ENCODE assay signal across 22 cellular contexts in genomic region chr22:47022075-47022473, GRCh38.
DNase-seq lines count a peak whose midpoint lies in the region; ATAC-seq and TF ChIP-seq lines count a peak whose summit lies in the region.
"Had no signal": no experiment of that assay in that cellular context is flagged by ENCODE, and none has a peak within 500 bp of the region (broad histone marks: within the 10 kb centered on the region; RNA-seq: fewer than 3 reads in every experiment).

No MANE protein-coding gene starts in this region.

- TF ChIP-seq CTCF in upper lobe of right lung (IDR thresholded peaks at IDR 0.05) = no peak
- TF ChIP-seq CTCF in gastroesophageal sphincter (IDR thresholded peaks at IDR 0.05) = no peak

- H3K36me3 Mint-ChIP-seq in activated naive CD4-positive, alpha-beta T cell treated with anti-CD3 and anti-CD28 coated beads, Interleukin-2, amount 50 U/mL, for 72 hours = peaks cover 0 to 24% of the 10 kb centered on the region in 2 donors
- H3K36me3 Mint-ChIP-seq in activated T-helper 2 cell treated with anti-CD3 and anti-CD28 coated beads, Interferon-gamma antibody, Interleukin-2, Interleukin-4, amounts not matched to agents 10 μg/mL and 5 μg/mL and 100 μg/mL, durations not matched to agents 14 hours and 24 hours and 36 hours (ENCODE audit: low read depth) = peaks cover 20% of the 10 kb centered on the region

- peak overlapping the region; percentile 58 to 81 for H3K27ac Mint-ChIP-seq in activated naive CD4-positive, alpha-beta T cell treated with anti-CD3 and anti-CD28 coated beads, Interleukin-2, amount 50 U/mL, for 72 hours
- peak overlapping the region; percentile 48 for H3K27ac Mint-ChIP-seq in activated T-helper 2 cell treated with anti-CD3 and anti-CD28 coated beads, Interferon-gamma antibody, Interleukin-2, Interleukin-4, amounts not matched to agents 10 μg/mL and 5 μg/mL and 100 μg/mL, durations not matched to agents 14 hours and 24 hours and 36 hours
- H3K27ac Mint-ChIP-seq: activated CD4-positive, alpha-beta T cell treated with anti-CD3 and anti-CD28 coated beads, Interleukin-2, amount 10 ng/mL, durations not matched to agents 24 days and 14 days; activated naive CD8-positive, alpha-beta T cell; HFFc6; T-cell had no signal

- H3K27me3 Mint-ChIP-seq in activated T-helper 2 cell treated with anti-CD3 and anti-CD28 coated beads, Interferon-gamma antibody, Interleukin-2, Interleukin-4, amounts not matched to agents 10 μg/mL and 5 μg/mL and 100 μg/mL, durations not matched to agents 14 hours and 24 hours and 36 hours (ENCODE audit: low read depth) = no peaks in the 10 kb centered on the region
- H3K27me3 Mint-ChIP-seq: activated CD4-positive, alpha-beta T cell treated with anti-CD3 and anti-CD28 coated beads, Interleukin-2, amount 10 ng/mL, durations not matched to agents 24 days and 14 days; activated naive CD8-positive, alpha-beta T cell; T-cell had no signal

- TF ChIP-seq EP300 in gastroesophageal sphincter (IDR thresholded peaks at IDR 0.05) = no peak

- H3K9me3 ChIP-seq in upper lobe of right lung = no peaks in the 10 kb centered on the region
- H3K9me3 ChIP-seq in gastroesophageal sphincter = no peaks in the 10 kb centered on the region
- H3K9me3 ChIP-seq: uterus had no signal

- H3K27ac ChIP-seq in upper lobe of right lung (no peak overlapping the region), gastroesophageal sphincter (peak overlapping the region in 1 of 4 donors; percentile 29)

- WGBS in gastroesophageal sphincter (ENCODE audit: low coverage in 1 of 2), 2 donors = 79 to 93% methylated on average over 3 of the region's 3 CpGs

- H3K27me3 ChIP-seq in upper lobe of right lung (no peaks in the 10 kb centered on the region), gastroesophageal sphincter (no peaks in the 10 kb centered on the region)
- H3K27me3 ChIP-seq: uterus had no signal

- H3K36me3 ChIP-seq in upper lobe of right lung = peaks cover 7% of the 10 kb centered on the region
- H3K36me3 ChIP-seq in gastroesophageal sphincter = peaks cover 0 to 7% of the 10 kb centered on the region in 2 donors
- H3K36me3 ChIP-seq: uterus had no signal

- H3K9me3 Mint-ChIP-seq in activated naive CD4-positive, alpha-beta T cell treated with anti-CD3 and anti-CD28 coated beads, Interleukin-2, amount 50 U/mL, for 72 hours = peaks cover 0 to 19% of the 10 kb centered on the region in 2 donors
- peaks cover 9% of the 10 kb centered on the region for H3K9me3 Mint-ChIP-seq in activated T-helper 2 cell treated with anti-CD3 and anti-CD28 coated beads, Interferon-gamma antibody, Interleukin-2, Interleukin-4, amounts not matched to agents 10 μg/mL and 5 μg/mL and 100 μg/mL, durations not matched to agents 14 hours and 24 hours and 36 hours
- H3K9me3 Mint-ChIP-seq: HFFc6, T-cell had no signal

- peak; percentile 40 to 43 for ATAC-seq in activated naive CD4-positive, alpha-beta T cell treated with anti-CD3 and anti-CD28 coated beads, Interleukin-2, amount 50 U/mL, for 72 hours
- ATAC-seq in upper lobe of right lung (no peak), HG03354 (IDR thresholded peaks at IDR 0.05; ENCODE audit: poor library complexity, severe bottlenecking, unreplicated experiment) (no peak), HG03469 (IDR thresholded peaks at IDR 0.05; ENCODE audit: unreplicated experiment) (no peak), gastroesophageal sphincter (no peak)
- ATAC-seq: left lobe of liver had no signal

- no peak for TF ChIP-seq POLR2A in gastroesophageal sphincter (IDR thresholded peaks at IDR 0.05)

- no peak overlapping the region for H3K4me3 Mint-ChIP-seq in activated T-helper 2 cell treated with anti-CD3 and anti-CD28 coated beads, Interferon-gamma antibody, Interleukin-2, Interleukin-4, amounts not matched to agents 10 μg/mL and 5 μg/mL and 100 μg/mL, durations not matched to agents 14 hours and 24 hours and 36 hours (ENCODE audit: low read depth)
- H3K4me3 Mint-ChIP-seq: activated CD4-positive, alpha-beta T cell treated with anti-CD3 and anti-CD28 coated beads, Interleukin-2, amount 10 ng/mL, durations not matched to agents 24 days and 14 days; activated naive CD8-positive, alpha-beta T cell; HFFc6; T-cell had no signal

- intact Hi-C loops in activated T-helper 2 cell treated with anti-CD3 and anti-CD28 coated beads, Interferon-gamma antibody, Interleukin-2, Interleukin-4, amounts not matched to agents 10 μg/mL and 5 μg/mL and 100 μg/mL, durations not matched to agents 14 hours and 24 hours and 36 hours (cut with micrococcal nuclease) = no loop called here
- intact Hi-C loops in upper lobe of right lung (cut with DNase I) = no loop called here

- no peak overlapping the region for H3K4me3 ChIP-seq in upper lobe of right lung
- no peak overlapping the region for H3K4me3 ChIP-seq in gastroesophageal sphincter
- H3K4me3 ChIP-seq: uterus had no signal

- no peak for DNase-seq in activated naive CD4-positive, alpha-beta T cell treated with anti-CD3 and anti-CD28 coated beads, Interleukin-2, amount 50 U/mL, for 72 hours (ENCODE audit: low spot score in 2 of 2)
- no peak for DNase-seq in activated naive CD4-positive, alpha-beta T cell (lab: John Stamatoyannopoulos, UW)
- no peak for DNase-seq in activated T-helper 2 cell treated with anti-CD3 and anti-CD28 coated beads, Interferon-gamma antibody, Interleukin-2, Interleukin-4, amounts not matched to agents 10 μg/mL and 5 μg/mL and 100 μg/mL, durations not matched to agents 14 hours and 24 hours and 36 hours (ENCODE audit: low spot score)
- DNase-seq in medulla oblongata (ENCODE audit: extremely low spot score) = peak; percentile 42
- peak; percentile 20 for DNase-seq in upper lobe of right lung
- DNase-seq: ACHN; activated CD4-positive, alpha-beta T cell treated with anti-CD3 and anti-CD28 coated beads, Interleukin-2, amount 10 ng/mL, durations not matched to agents 24 days and 14 days; effector memory CD4-positive, alpha-beta T cell; HFFc6; KBM-7; NCI-H2171 treated with DMSO at 0.1 percent for 48 hours; OCI-M1; retina; SHP77; stimulated activated CD4-positive, alpha-beta T cell treated with anti-CD3 and anti-CD28 coated beads, Interleukin-12 subunit alpha, Interleukin-12 subunit beta, amount 100 ng/mL, for 4 hours; T-cell; uterus had no signal

- peaks cover 15% of the 10 kb centered on the region for H3K4me1 Mint-ChIP-seq in activated T-helper 2 cell treated with anti-CD3 and anti-CD28 coated beads, Interferon-gamma antibody, Interleukin-2, Interleukin-4, amounts not matched to agents 10 μg/mL and 5 μg/mL and 100 μg/mL, durations not matched to agents 14 hours and 24 hours and 36 hours (ENCODE audit: low read depth)

- H3K4me1 ChIP-seq in upper lobe of right lung (no peaks in the 10 kb centered on the region), gastroesophageal sphincter (peaks cover 0 to 4% (median 0%) of the 10 kb centered on the region in 3 donors)
- H3K4me1 ChIP-seq: uterus had no signal

Comparison
In these comparisons a context has a peak if more than half of its experiments do, and no peak if none do; other contexts are left out.
1. ATAC-seq: peak in activated naive CD4-positive, alpha-beta T cell treated with anti-CD3 and anti-CD28 coated beads, Interleukin-2, amount 50 U/mL, for 72 hours (2 of 2); none in upper lobe of right lung (single experiment), HG03354 (single experiment), HG03469 (single experiment) and gastroesophageal sphincter (single experiment).
2. DNase-seq: peak in medulla oblongata (single experiment) and upper lobe of right lung (single experiment); none in activated naive CD4-positive, alpha-beta T cell treated with anti-CD3 and anti-CD28 coated beads, Interleukin-2, amount 50 U/mL, for 72 hours (0 of 2), activated naive CD4-positive, alpha-beta T cell (0 of 4) and activated T-helper 2 cell treated with anti-CD3 and anti-CD28 coated beads, Interferon-gamma antibody, Interleukin-2, Interleukin-4, amounts not matched to agents 10 μg/mL and 5 μg/mL and 100 μg/mL, durations not matched to agents 14 hours and 24 hours and 36 hours (single experiment).